ENCODE assay signal across 18 cellular contexts in genomic region chr13:23710366-23710765, GRCh38.
DNase-seq lines count a peak whose midpoint lies in the region; ATAC-seq, FAIRE-seq and TF ChIP-seq lines count a peak whose summit lies in the region.
"Had no signal": no experiment of that assay in that cellular context is flagged by ENCODE, and none has a peak within 500 bp of the region (broad histone marks: within the 10 kb centered on the region; RNA-seq: fewer than 3 reads in every experiment).

No MANE protein-coding gene starts in this region.

- no peak for ATAC-seq in IMR-90 (ENCODE audit: low read depth)
- ATAC-seq in GM21515 (IDR thresholded peaks at IDR 0.05; ENCODE audit: unreplicated experiment) = no peak
- ATAC-seq: A549, GM23338 had no signal

- H3K4me1 ChIP-seq in IMR-90 (ENCODE audit: control insufficient read depth, insufficient read depth, low read length) = peaks cover 11% of the 10 kb centered on the region
- H3K4me1 ChIP-seq: A549 had no signal

- POLR2A ChIA-PET in IMR-90 (lab: Charles Lee; ENCODE audit: unreplicated experiment) = no interaction called here

- no peak overlapping the region for H3K18ac ChIP-seq in IMR-90 (ENCODE audit: low read depth, low read length)

- BruUV-seq in IMR-90 (replicated peaks; lab: Mats Ljungman, UMichigan) = no TSS peak

- H3K4me2 ChIP-seq in IMR-90 (ENCODE audit: low read depth, low read length) = no peak overlapping the region
- H3K4me2 ChIP-seq: A549, GM23338 had no signal

- H4K8ac ChIP-seq in IMR-90 (ENCODE audit: low read depth in 2 of 2, low read length in 2 of 2) = no peak overlapping the region

- H3K4me3 ChIP-seq in IMR-90 (ENCODE audit: insufficient read depth, low read depth, low read length) (no peak overlapping the region), bronchial epithelial cell (ENCODE audit: low read depth, low read length) (no peak overlapping the region)
- H3K4me3 ChIP-seq: A549, GM23338 had no signal

- H4K5ac ChIP-seq in IMR-90 (ENCODE audit: low read depth, low read length) = no peak overlapping the region

- in situ Hi-C loops in IMR-90 (cut with MboI; ENCODE audit: low sequenced_read_pairs) = no loop called here

- no peak overlapping the region for H2AFZ ChIP-seq in IMR-90 (replicated peaks; ENCODE audit: low read length, poor library complexity)
- H2AFZ ChIP-seq: GM23338 had no signal

- H3K27ac ChIP-seq in IMR-90 (ENCODE audit: insufficient read depth, low read length) = no peak overlapping the region
- H3K27ac ChIP-seq: A549 had no signal

- H3K23ac ChIP-seq in IMR-90 (ENCODE audit: low read depth, low read length) = no peak overlapping the region

- peak overlapping the region; percentile 28; the same call in 1 of the 3 replicates for H2BK15ac ChIP-seq in IMR-90 (ENCODE audit: low read depth, low read length)

- H2BK20ac ChIP-seq in IMR-90 (ENCODE audit: low read depth, low read length) = no peak overlapping the region

- no peak overlapping the region for H3K14ac ChIP-seq in IMR-90 (replicated peaks; ENCODE audit: low read depth, low read length)

- H3K56ac ChIP-seq in IMR-90 (ENCODE audit: extremely low read depth, insufficient read depth, low read length) = no peak overlapping the region

- FAIRE-seq in bronchial epithelial cell (lab: Jason Lieb, UNC) = no peak
- FAIRE-seq: A549 had no signal

- peaks cover 13% of the 10 kb centered on the region for H3K9me1 ChIP-seq in IMR-90 (ENCODE audit: insufficient read depth, low read length)

- H3K4ac ChIP-seq in IMR-90 (ENCODE audit: low read depth, low read length) = no peak overlapping the region

- intact Hi-C loops in IMR-90 (cut with micrococcal nuclease) = no loop called here

- DNase-seq in IMR-90 = peak; percentile 24
- peak; percentile 61 for DNase-seq in bronchial epithelial cell (ENCODE audit: low read depth)
- peak; percentile 16 for DNase-seq in fibroblast of gingiva (ENCODE audit: low read depth)
- no peak for DNase-seq in AG08396 (ENCODE audit: low spot score)
- no peak for DNase-seq in HCEC 1CT
- DNase-seq: 8988T; ACHN; C1 segment of cervical spinal cord; Calu3; CD4-positive, alpha-beta memory T cell; COR-L47; DMS53; DMS79 treated with DMSO at 0.1 percent for 48 hours; GF-D8; H9 had no signal

- no peaks in the 10 kb centered on the region for H3K27me3 ChIP-seq in IMR-90 (ENCODE audit: control insufficient read depth, insufficient read depth, low read length)
- H3K27me3 ChIP-seq in bronchial epithelial cell (ENCODE audit: control insufficient read depth, insufficient read depth, low read length) = no peaks in the 10 kb centered on the region

- no peak for TF ChIP-seq RAD21 in IMR-90 (IDR thresholded peaks at IDR 0.05; ENCODE audit: low read length)

- no CpG with 5 or more reads among the region's 1 CpG for WGBS in IMR-90 (ENCODE audit: extremely low coverage in 2 of 2, insufficient read length in 1 of 2), 2 experiments

- TF ChIP-seq CTCF in IMR-90 (conservative IDR thresholded peaks at IDR 0.05; ENCODE audit: low read depth, low read length) (no peak), bronchial epithelial cell (IDR thresholded peaks at IDR 0.05; ENCODE audit: insufficient read depth, low read length, severe bottlenecking) (no peak)

- CTCF ChIA-PET in IMR-90 (lab: Yijun Ruan, JAX) = interaction anchor here (0.6 kb wide), 1 partner anchor 301 kb away, joined by 8 read pairs; no protein-coding TSS in a partner anchor

- no peak overlapping the region for H4K91ac ChIP-seq in IMR-90 (ENCODE audit: insufficient read depth, low read depth, low read length)

- dilution Hi-C loops in IMR-90 (cut with HindIII; ENCODE audit: low sequenced_read_pairs, unreplicated experiment) = no loop called here

- peaks cover 3% of the 10 kb centered on the region; the same call in 1 of the 2 replicates for H3K9me3 ChIP-seq in IMR-90 (ENCODE audit: control insufficient read depth, insufficient read depth, low read length)
- H3K9me3 ChIP-seq: A549 had no signal

- H3K9ac ChIP-seq in IMR-90 (ENCODE audit: low read depth, low read length) = no peak overlapping the region

- H2BK5ac ChIP-seq in IMR-90 (ENCODE audit: low read depth, low read length, poor library complexity, severe bottlenecking) = peak overlapping the region; percentile 42

- H4K20me1 ChIP-seq in IMR-90 (ENCODE audit: insufficient read depth, low read length) = no peaks in the 10 kb centered on the region

- no peak overlapping the region for H2AK9ac ChIP-seq in IMR-90 (replicated peaks; ENCODE audit: low read depth, low read length, poor library complexity)

- H3K36me3 ChIP-seq in IMR-90 (ENCODE audit: control insufficient read depth, insufficient read depth, low read length) = no peaks in the 10 kb centered on the region
- H3K36me3 ChIP-seq in bronchial epithelial cell (ENCODE audit: control insufficient read depth, insufficient read depth, low read length) = no peaks in the 10 kb centered on the region

- H3K79me1 ChIP-seq in IMR-90 (ENCODE audit: low read depth in 1 of 2, low read length in 2 of 2) = no peaks in the 10 kb centered on the region; a peak in 1 of 4 replicates

- TF ChIP-seq POLR2A in IMR-90 (IDR thresholded peaks at IDR 0.05; ENCODE audit: low read depth, low read length) = no peak

- no peak overlapping the region for H2BK120ac ChIP-seq in IMR-90 (ENCODE audit: low read depth, low read length)

- no peak overlapping the region for H2AK5ac ChIP-seq in IMR-90 (ENCODE audit: low read depth, low read length)

TF ChIP-seq in IMR-90, 13 proteins besides CTCF, POLR2A, EP300 and RAD21:
- TF ChIP-seq USF2 (IDR thresholded peaks at IDR 0.05; ENCODE audit: low read depth, low read length) = no peak
- TF ChIP-seq MAFK (IDR thresholded peaks at IDR 0.05; ENCODE audit: low read depth, low read length) = no peak
- no peak for TF ChIP-seq CEBPB (IDR thresholded peaks at IDR 0.05; ENCODE audit: low read depth, low read length)
- TF ChIP-seq, protein P1, sequence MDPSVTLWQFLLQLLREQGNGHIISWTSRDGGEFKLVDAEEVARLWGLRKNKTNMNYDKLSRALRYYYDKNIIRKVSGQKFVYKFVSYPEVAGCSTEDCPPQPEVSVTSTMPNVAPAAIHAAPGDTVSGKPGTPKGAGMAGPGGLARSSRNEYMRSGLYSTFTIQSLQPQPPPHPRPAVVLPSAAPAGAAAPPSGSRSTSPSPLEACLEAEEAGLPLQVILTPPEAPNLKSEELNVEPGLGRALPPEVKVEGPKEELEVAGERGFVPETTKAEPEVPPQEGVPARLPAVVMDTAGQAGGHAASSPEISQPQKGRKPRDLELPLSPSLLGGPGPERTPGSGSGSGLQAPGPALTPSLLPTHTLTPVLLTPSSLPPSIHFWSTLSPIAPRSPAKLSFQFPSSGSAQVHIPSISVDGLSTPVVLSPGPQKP (IDR thresholded peaks at IDR 0.05; ENCODE audit: borderline replicate concordance, low read depth, low read length) = no peak
- no peak for TF ChIP-seq MXI1 (IDR thresholded peaks at IDR 0.05; ENCODE audit: borderline replicate concordance, low read depth, low read length)
- no peak for TF ChIP-seq BHLHE40 (IDR thresholded peaks at IDR 0.05; ENCODE audit: low read depth, low read length)
- TF ChIP-seq RCOR1 (IDR thresholded peaks at IDR 0.05; ENCODE audit: insufficient replicate concordance, low read length) = no peak

Comparison
In these comparisons a context has a peak if more than half of its experiments do, and no peak if none do; other contexts are left out.
1. DNase-seq: peak in IMR-90 (single experiment), bronchial epithelial cell (single experiment) and fibroblast of gingiva (single experiment); none in AG08396 (single experiment) and HCEC 1CT (single experiment).